18 cellular contexts compared by ENCODE assay signal in the genomic region with DNA sequence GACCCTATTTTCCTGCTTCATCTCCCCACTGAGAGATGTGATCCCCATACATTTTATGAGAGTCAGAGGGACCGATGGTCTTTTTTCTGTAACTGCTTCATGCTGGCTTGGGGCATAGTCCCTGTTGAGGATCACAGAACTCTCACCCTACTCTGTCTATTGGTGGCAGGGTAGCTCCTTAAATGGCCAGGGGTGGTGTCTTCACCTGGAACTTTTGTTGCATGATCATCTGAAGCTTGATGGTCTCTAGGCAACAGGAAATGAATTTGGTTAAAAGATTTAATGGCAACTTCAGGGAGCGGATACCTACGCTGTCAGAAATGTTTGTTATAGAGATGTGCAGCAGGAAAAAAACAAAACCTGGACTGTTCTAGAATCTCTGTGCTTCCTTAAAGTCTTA.
A peak's percentile ranks its signal among the peaks of the same experiment; 100 is the strongest.
DNase-seq lines count a peak whose midpoint lies in the region; ATAC-seq, FAIRE-seq and TF ChIP-seq lines count a peak whose summit lies in the region.
"Had no signal": no experiment of that assay in that cellular context is flagged by ENCODE, and none has a peak within 500 bp of the region (broad histone marks: within the 10 kb centered on the region; RNA-seq: fewer than 3 reads in every experiment).

No MANE protein-coding gene starts in this region.

- peak; percentile 48 for ATAC-seq in GM21423 (IDR thresholded peaks at IDR 0.05; ENCODE audit: unreplicated experiment)
- no peak for ATAC-seq in activated CD8-positive, alpha-beta T cell treated with anti-CD3 and anti-CD28 coated beads, Interleukin-2, amount 10 ng/mL, durations not matched to agents 7 days and 5 days
- ATAC-seq: stimulated activated effector memory CD8-positive, alpha-beta T cell treated with anti-CD3 and anti-CD28 coated beads, Interleukin-12 subunit alpha, Interleukin-12 subunit beta, amount 100 ng/mL, for 72 hours; T-helper 17 cell had no signal

- no peak overlapping the region for H3K27ac ChIP-seq in endodermal cell (ENCODE audit: low read depth, low read length)
- H3K27ac ChIP-seq: neutrophil, upper lobe of left lung had no signal

- TF ChIP-seq CTCF in GM06990 (IDR thresholded peaks at IDR 0.05; ENCODE audit: insufficient read depth, low read length, poor library complexity, severe bottlenecking) (peak; percentile 12), endodermal cell (conservative IDR thresholded peaks at IDR 0.05) (peak; percentile 59)

- H3K4me1 Mint-ChIP-seq in endodermal cell = no peaks in the 10 kb centered on the region
- no peaks in the 10 kb centered on the region for H3K4me1 Mint-ChIP-seq in activated CD8-positive, alpha-beta T cell treated with anti-CD3 and anti-CD28 coated beads, Interleukin-2, amount 10 ng/mL, durations not matched to agents 7 days and 5 days (ENCODE audit: low read depth)
- H3K4me1 Mint-ChIP-seq: memory B cell; stimulated activated effector memory CD8-positive, alpha-beta T cell treated with anti-CD3 and anti-CD28 coated beads, Interleukin-12 subunit alpha, Interleukin-12 subunit beta, amount 100 ng/mL, for 72 hours had no signal

- H3K9me3 ChIP-seq in endodermal cell (ENCODE audit: control insufficient read depth, low read length) = no peaks in the 10 kb centered on the region
- H3K9me3 ChIP-seq: MG63, neutrophil, upper lobe of left lung had no signal

- no peaks in the 10 kb centered on the region for H3K9me3 Mint-ChIP-seq in endodermal cell
- no peaks in the 10 kb centered on the region for H3K9me3 Mint-ChIP-seq in activated CD8-positive, alpha-beta T cell treated with anti-CD3 and anti-CD28 coated beads, Interleukin-2, amount 10 ng/mL, durations not matched to agents 7 days and 5 days (ENCODE audit: insufficient read depth)
- H3K9me3 Mint-ChIP-seq: memory B cell; stimulated activated effector memory CD8-positive, alpha-beta T cell treated with anti-CD3 and anti-CD28 coated beads, Interleukin-12 subunit alpha, Interleukin-12 subunit beta, amount 100 ng/mL, for 72 hours had no signal

- FAIRE-seq in urothelium cell line (lab: Jason Lieb, UNC) = no peak

- no peak overlapping the region for H3K9ac ChIP-seq in endodermal cell (ENCODE audit: extremely low read depth, low read length, poor library complexity, severe bottlenecking)

- no peak overlapping the region for H3K4me3 Mint-ChIP-seq in endodermal cell
- no peak overlapping the region for H3K4me3 Mint-ChIP-seq in activated CD8-positive, alpha-beta T cell treated with anti-CD3 and anti-CD28 coated beads, Interleukin-2, amount 10 ng/mL, durations not matched to agents 7 days and 5 days
- H3K4me3 Mint-ChIP-seq: memory B cell; stimulated activated effector memory CD8-positive, alpha-beta T cell treated with anti-CD3 and anti-CD28 coated beads, Interleukin-12 subunit alpha, Interleukin-12 subunit beta, amount 100 ng/mL, for 72 hours; T-helper 17 cell had no signal

- CTCF ChIA-PET in activated CD8-positive, alpha-beta T cell treated with anti-CD3 and anti-CD28 coated beads, Interleukin-2, amount 10 ng/mL, durations not matched to agents 7 days and 5 days (lab: Charles Lee) = interaction anchor here (0.9 to 2.1 kb wide), 3 partner anchors 20 to 253 kb away, joined by 3 to 7 read pairs (median 6); no protein-coding TSS in a partner anchor

- no peaks in the 10 kb centered on the region for H3K4me1 ChIP-seq in endodermal cell (ENCODE audit: control insufficient read depth, insufficient read depth, low read length)
- H3K4me1 ChIP-seq: upper lobe of left lung had no signal

- H3K27me3 Mint-ChIP-seq in endodermal cell (ENCODE audit: insufficient read depth) = peaks cover 15% of the 10 kb centered on the region
- no peaks in the 10 kb centered on the region for H3K27me3 Mint-ChIP-seq in activated CD8-positive, alpha-beta T cell treated with anti-CD3 and anti-CD28 coated beads, Interleukin-2, amount 10 ng/mL, durations not matched to agents 7 days and 5 days (ENCODE audit: low read depth)
- H3K27me3 Mint-ChIP-seq: memory B cell had no signal

- no peaks in the 10 kb centered on the region for H3K36me3 ChIP-seq in GM06990 (ENCODE audit: control insufficient read depth, insufficient read depth, low read length)
- H3K36me3 ChIP-seq in endodermal cell (ENCODE audit: control insufficient read depth, insufficient read depth, low read length) = no peaks in the 10 kb centered on the region
- H3K36me3 ChIP-seq: MG63, neutrophil, upper lobe of left lung had no signal

- H3K27ac Mint-ChIP-seq in endodermal cell = no peak overlapping the region
- no peak overlapping the region for H3K27ac Mint-ChIP-seq in activated CD8-positive, alpha-beta T cell treated with anti-CD3 and anti-CD28 coated beads, Interleukin-2, amount 10 ng/mL, durations not matched to agents 7 days and 5 days
- H3K27ac Mint-ChIP-seq: memory B cell; stimulated activated effector memory CD8-positive, alpha-beta T cell treated with anti-CD3 and anti-CD28 coated beads, Interleukin-12 subunit alpha, Interleukin-12 subunit beta, amount 100 ng/mL, for 72 hours; T-helper 17 cell had no signal

- no peak overlapping the region for H3K4me3 ChIP-seq in GM06990 (replicated peaks; ENCODE audit: low read depth, low read length)
- no peak overlapping the region for H3K4me3 ChIP-seq in endodermal cell (ENCODE audit: low read length)
- H3K4me3 ChIP-seq: MG63, upper lobe of left lung had no signal

- WGBS in endodermal cell (ENCODE audit: insufficient coverage in 1 of 2, insufficient read length in 1 of 2), 2 experiments = 90 to 94% methylated on average over 2 to 3 of the region's 3 CpGs

- no peaks in the 10 kb centered on the region for H3K36me3 Mint-ChIP-seq in endodermal cell (ENCODE audit: low read depth)
- H3K36me3 Mint-ChIP-seq in activated CD8-positive, alpha-beta T cell treated with anti-CD3 and anti-CD28 coated beads, Interleukin-2, amount 10 ng/mL, durations not matched to agents 7 days and 5 days (ENCODE audit: low read depth) = no peaks in the 10 kb centered on the region
- H3K36me3 Mint-ChIP-seq: memory B cell; stimulated activated effector memory CD8-positive, alpha-beta T cell treated with anti-CD3 and anti-CD28 coated beads, Interleukin-12 subunit alpha, Interleukin-12 subunit beta, amount 100 ng/mL, for 72 hours had no signal

- H3K27me3 ChIP-seq in GM06990 (replicated peaks; ENCODE audit: control insufficient read depth, insufficient read depth, low read length) (no peaks in the 10 kb centered on the region), endodermal cell (ENCODE audit: control insufficient read depth, insufficient read depth, low read length, poor library complexity, severe bottlenecking) (peaks cover 24% of the 10 kb centered on the region)
- H3K27me3 ChIP-seq: MG63, upper lobe of left lung had no signal

- no peak for DNase-seq in GM06990 (ENCODE audit: extremely low read depth, insufficient read length)
- DNase-seq in NAMALWA (ENCODE audit: low spot score) = peak; percentile 21
- peak; percentile 54 for DNase-seq in endodermal cell
- DNase-seq in urothelium cell line (ENCODE audit: low spot score) = no peak
- DNase-seq in activated CD8-positive, alpha-beta T cell treated with anti-CD3 and anti-CD28 coated beads, Interleukin-2, amount 10 ng/mL, durations not matched to agents 7 days and 5 days = no peak
- DNase-seq in NCI-H1436 (lab: John Stamatoyannopoulos, UW) = no peak
- DNase-seq in NCI-H2227 treated with DMSO at 0.1 percent for 48 hours (lab: John Stamatoyannopoulos, UW) = no peak
- DNase-seq: AML-193, amniotic stem cell, DMS153, MG63, NCI-H2029 treated with DMSO at 0.1 percent for 48 hours, T-helper 17 cell, upper lobe of left lung had no signal

- POLR2A ChIA-PET in activated CD8-positive, alpha-beta T cell treated with anti-CD3 and anti-CD28 coated beads, Interleukin-2, amount 10 ng/mL, durations not matched to agents 7 days and 5 days (lab: Charles Lee) = no interaction called here

Comparison
In these comparisons a context has a peak if more than half of its experiments do, and no peak if none do; other contexts are left out.
1. DNase-seq: peak in NAMALWA (single experiment) and endodermal cell (single experiment); none in GM06990 (single experiment), urothelium cell line (single experiment), activated CD8-positive, alpha-beta T cell treated with anti-CD3 and anti-CD28 coated beads, Interleukin-2, amount 10 ng/mL, durations not matched to agents 7 days and 5 days (single experiment), NCI-H1436 (single experiment) and NCI-H2227 treated with DMSO at 0.1 percent for 48 hours (single experiment).